Comparison of ENCODE assay signal across 11 cellular contexts in genomic region chr14:77590845-77591506, GRCh38. TPM values are rescaled to one million over a fixed set of nuclear protein-coding genes. Genes with fewer than 3 reads are reported as not detected.
DNase-seq lines count a peak whose midpoint lies in the region; ATAC-seq and TF ChIP-seq lines count a peak whose summit lies in the region.
"Had no signal": no experiment of that assay in that cellular context is flagged by ENCODE, and none has a peak within 500 bp of the region (broad histone marks: within the 10 kb centered on the region; RNA-seq: fewer than 3 reads in every experiment).

No MANE protein-coding gene starts in this region.

- DNase-seq in LoVo (ENCODE audit: low spot score) (peak; percentile 54), breast epithelium (ENCODE audit: low spot score in 2 of 2) (no peak), prostate gland (ENCODE audit: low spot score) (peak; percentile 28), A673 (ENCODE audit: low spot score) (no peak)
- DNase-seq in effector CD4-positive, alpha-beta T cell: no peak
- DNase-seq: NCI-H2171, T1000 had no signal

- BruUV-seq in A673 (replicated peaks; lab: Mats Ljungman, UMichigan): no TSS peak

- no peaks in the 10 kb centered on the region for H3K9me3 ChIP-seq in breast epithelium
- no peaks in the 10 kb centered on the region for H3K9me3 ChIP-seq in prostate gland
- H3K9me3 ChIP-seq in A673 (ENCODE audit: low read depth, low read length, poor library complexity, severe bottlenecking): no peaks in the 10 kb centered on the region

- 47% methylated on average over 6 of the region's 6 CpGs for WGBS in prostate gland

- CTCF ChIA-PET in A673 (lab: Charles Lee): no interaction called here

- no peaks in the 10 kb centered on the region for H3K27me3 ChIP-seq in breast epithelium
- H3K27me3 ChIP-seq in prostate gland (replicated peaks; ENCODE audit: insufficient read depth): no peaks in the 10 kb centered on the region
- no peaks in the 10 kb centered on the region for H3K27me3 ChIP-seq in A673 (replicated peaks; ENCODE audit: insufficient read depth, low read depth, low read length, poor library complexity)

- POLR2A ChIA-PET in A673 (lab: Charles Lee; ENCODE audit: low non-redundant PET): no interaction called here

- H3K4me3 ChIP-seq in breast epithelium: peak overlapping the region in 1 of 3 donors; percentile 40
- H3K4me3 ChIP-seq in prostate gland: no peak overlapping the region
- H3K4me3 ChIP-seq in A673 (ENCODE audit: low read depth, low read length, poor library complexity, severe bottlenecking): no peak overlapping the region
- H3K4me3 ChIP-seq: lung had no signal

- no peaks in the 10 kb centered on the region for H3K36me3 ChIP-seq in breast epithelium
- no peaks in the 10 kb centered on the region for H3K36me3 ChIP-seq in prostate gland
- H3K36me3 ChIP-seq in A673 (ENCODE audit: insufficient read depth, low read length, poor library complexity, severe bottlenecking): no peaks in the 10 kb centered on the region

- intact Hi-C loops in breast epithelium (cut with DNase I; ENCODE audit: low total_unique reads) (no loop called here), prostate gland (cut with DNase I) (no loop called here), A673 (cut with micrococcal nuclease; ENCODE audit: unreplicated experiment) (no loop called here)

- peaks cover 0 to 9% of the 10 kb centered on the region in 2 donors for H3K4me1 ChIP-seq in breast epithelium
- H3K4me1 ChIP-seq in prostate gland (replicated peaks): no peaks in the 10 kb centered on the region
- H3K4me1 ChIP-seq in A673 (ENCODE audit: insufficient read depth, low read length, poor library complexity, severe bottlenecking): peaks cover 30% of the 10 kb centered on the region

- TF ChIP-seq CTCF in breast epithelium (IDR thresholded peaks at IDR 0.05) (no peak), prostate gland (IDR thresholded peaks at IDR 0.05) (no peak), A673 (conservative IDR thresholded peaks at IDR 0.05; ENCODE audit: low read depth, low read length) (no peak)

- H3K27ac ChIP-seq in breast epithelium (peak overlapping the region; percentile 61 to 74), prostate gland (peak overlapping the region; percentile 52 to 59), A673 (ENCODE audit: low read depth, low read length, poor library complexity, severe bottlenecking) (no peak overlapping the region)

- TF ChIP-seq POLR2A in breast epithelium (IDR thresholded peaks at IDR 0.05) (no peak), prostate gland (IDR thresholded peaks at IDR 0.05) (no peak)

- peak; percentile 38 for ATAC-seq in GM18907 (IDR thresholded peaks at IDR 0.05; ENCODE audit: unreplicated experiment)
- no peak for ATAC-seq in GM18867 (IDR thresholded peaks at IDR 0.05; ENCODE audit: unreplicated experiment)
- ATAC-seq in GM21447 (IDR thresholded peaks at IDR 0.05; ENCODE audit: unreplicated experiment): no peak

RNA-seq across cellular contexts. Expression of gene SPTLC2, which starts 25.5 kb away (rescaled TPM):
- 10 to 100 TPM; 31.2 to 47.2 (median 42.6) TPM for total RNA-seq in breast epithelium
- total RNA-seq in prostate gland: 10 to 100 TPM; 20.0 to 24.5 TPM
- 17.3 and 19.0 TPM in 2 replicates for total RNA-seq in A673 (2021)

Comparison
In these comparisons a context has a peak if more than half of its experiments do, and no peak if none do; other contexts are left out.
1. DNase-seq: peak in LoVo (single experiment) and prostate gland (single experiment); none in breast epithelium (0 of 2), effector CD4-positive, alpha-beta T cell (single experiment) and A673 (single experiment).